Comparison of ENCODE assay signal across 8 cellular contexts in the genomic region with DNA sequence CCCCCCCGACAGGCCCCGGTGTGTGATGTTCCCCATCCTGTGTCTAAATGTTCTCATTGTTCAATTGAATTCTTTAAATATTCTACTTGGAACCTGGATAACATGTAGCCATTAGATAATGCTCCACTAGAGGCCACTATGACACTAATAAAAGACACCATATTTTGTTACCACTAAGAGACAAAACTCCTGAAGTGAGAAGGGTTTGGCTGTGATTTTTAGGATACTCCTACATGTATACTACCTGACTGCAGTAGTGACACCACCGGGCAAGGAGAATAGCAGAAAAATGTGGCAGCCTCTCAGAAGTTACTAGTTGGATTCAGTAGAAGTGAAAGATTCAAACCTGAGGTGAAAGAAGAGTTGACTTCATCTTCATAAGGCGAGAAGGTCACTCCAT. TPM values are rescaled to one million over a fixed set of nuclear protein-coding genes. Genes with fewer than 3 reads are reported as not detected.
DNase-seq lines count a peak whose midpoint lies in the region; ATAC-seq and TF ChIP-seq lines count a peak whose summit lies in the region.

No MANE protein-coding gene starts in this region.

- H3K4me1 Mint-ChIP-seq in stimulated activated naive CD8-positive, alpha-beta T cell treated with anti-CD3 and anti-CD28 coated beads, Interleukin-15, amount 100 ng/mL, for 72 hours = peaks cover 5% of the 10 kb centered on the region
- peaks cover 7% of the 10 kb centered on the region for H3K4me1 Mint-ChIP-seq in neural progenitor cell

- TF ChIP-seq CTCF in esophagus squamous epithelium (IDR thresholded peaks at IDR 0.05) (peak in 5 of 6 experiments; percentile 24 to 56 (median 35)), neural progenitor cell (IDR thresholded peaks at IDR 0.05) (peak; percentile 61)

- no peak overlapping the region for H3K4me3 ChIP-seq in esophagus squamous epithelium
- no peak overlapping the region for H3K4me3 ChIP-seq in neural progenitor cell

- H3K27me3 Mint-ChIP-seq in stimulated activated naive CD8-positive, alpha-beta T cell treated with anti-CD3 and anti-CD28 coated beads, Interleukin-15, amount 100 ng/mL, for 72 hours = no peaks in the 10 kb centered on the region
- peaks cover under 1% of the 10 kb centered on the region for H3K27me3 Mint-ChIP-seq in neural progenitor cell (ENCODE audit: insufficient read depth, low read depth)

- 30 to 57% methylated on average over 2 to 4 of the region's 4 CpGs for WGBS in esophagus squamous epithelium, 2 donors

- peak; percentile 48 for ATAC-seq in stimulated activated naive CD8-positive, alpha-beta T cell treated with anti-CD3 and anti-CD28 coated beads, Interleukin-15, amount 100 ng/mL, for 72 hours
- ATAC-seq in stimulated activated naive CD8-positive, alpha-beta T cell treated with anti-CD3 and anti-CD28 coated beads, Interleukin-15, Interleukin-2, amounts not matched to agents 100 U/mL and 50 U/mL, for 24 hours = no peak
- ATAC-seq in HG03135 (IDR thresholded peaks at IDR 0.05; ENCODE audit: unreplicated experiment) = no peak

- H3K27ac Mint-ChIP-seq in stimulated activated naive CD8-positive, alpha-beta T cell treated with anti-CD3 and anti-CD28 coated beads, Interleukin-15, amount 100 ng/mL, for 72 hours = no peak overlapping the region
- no peak overlapping the region for H3K27ac Mint-ChIP-seq in neural progenitor cell

- TF ChIP-seq POLR2A in esophagus squamous epithelium (IDR thresholded peaks at IDR 0.05) = no peak

- no peak overlapping the region for H3K9ac ChIP-seq in neural progenitor cell

- no peaks in the 10 kb centered on the region for H3K36me3 Mint-ChIP-seq in neural progenitor cell

- H3K4me2 ChIP-seq in neural progenitor cell = no peak overlapping the region

- H3K4me1 ChIP-seq in esophagus squamous epithelium (no peaks in the 10 kb centered on the region), neural progenitor cell (no peaks in the 10 kb centered on the region)

- no peaks in the 10 kb centered on the region for H3K9me3 ChIP-seq in esophagus squamous epithelium
- no peaks in the 10 kb centered on the region for H3K9me3 ChIP-seq in neural progenitor cell (ENCODE audit: low read depth)

- in situ Hi-C loops in KBM-7 (cut with MboI; ENCODE audit: low pct_unique_long_range_greater_than_20kb, low sequenced_read_pairs) = no loop called here

- H3K36me3 ChIP-seq in esophagus squamous epithelium = no peaks in the 10 kb centered on the region
- H3K36me3 ChIP-seq in neural progenitor cell = no peaks in the 10 kb centered on the region

- peak in 1 of 2 donors; percentile 5 for DNase-seq in stimulated activated naive CD8-positive, alpha-beta T cell treated with anti-CD3 and anti-CD28 coated beads, Interleukin-15, amount 100 ng/mL, for 72 hours
- no peak for DNase-seq in stimulated activated naive CD8-positive, alpha-beta T cell treated with anti-CD3 and anti-CD28 coated beads, Interleukin-15, Interleukin-2, amounts not matched to agents 100 U/mL and 50 U/mL, for 24 hours
- DNase-seq in KBM-7 (peak; percentile 57), RKO (ENCODE audit: low spot score) (peak; percentile 68), esophagus squamous epithelium (lab: John Stamatoyannopoulos, UW) (no peak), neural progenitor cell (ENCODE audit: low spot score) (peak; percentile 51)
- no peak for DNase-seq in activated CD8-positive, alpha-beta memory T cell treated with anti-CD3 and anti-CD28 coated beads, Interleukin-2, amount 50 U/mL, for 48 hours

- H2AFZ ChIP-seq in neural progenitor cell (replicated peaks) = no peak overlapping the region

- H3K79me2 ChIP-seq in neural progenitor cell (ENCODE audit: low read depth) = no peaks in the 10 kb centered on the region

- peaks cover 8% of the 10 kb centered on the region for H3F3A ChIP-seq in neural progenitor cell (ENCODE audit: low read depth)

- H3K9me3 Mint-ChIP-seq in stimulated activated naive CD8-positive, alpha-beta T cell treated with anti-CD3 and anti-CD28 coated beads, Interleukin-15, amount 100 ng/mL, for 72 hours = no peaks in the 10 kb centered on the region
- no peaks in the 10 kb centered on the region for H3K9me3 Mint-ChIP-seq in neural progenitor cell

- H3K4me3 Mint-ChIP-seq in stimulated activated naive CD8-positive, alpha-beta T cell treated with anti-CD3 and anti-CD28 coated beads, Interleukin-15, amount 100 ng/mL, for 72 hours = no peak overlapping the region
- H3K4me3 Mint-ChIP-seq in neural progenitor cell = no peak overlapping the region

- no peaks in the 10 kb centered on the region for H4K20me1 ChIP-seq in neural progenitor cell (ENCODE audit: low read depth)

- no peak overlapping the region for H3K27ac ChIP-seq in esophagus squamous epithelium
- no peak overlapping the region for H3K27ac ChIP-seq in neural progenitor cell

- intact Hi-C loops in esophagus squamous epithelium (cut with DNase I) = no loop called here

- no peaks in the 10 kb centered on the region for H3K27me3 ChIP-seq in esophagus squamous epithelium
- H3K27me3 ChIP-seq in neural progenitor cell = no peaks in the 10 kb centered on the region

RNA-seq across cellular contexts. Expression of a gene that starts 36.0 kb away (rescaled TPM):
- total RNA-seq in esophagus squamous epithelium = under 1 TPM in 2 of 4 donors, not detected in 2; 0.13 to 0.41 TPM
- total RNA-seq in neural progenitor cell (ENCODE audit: low replicate concordance) = not detected in 2 replicates

Comparison
In these comparisons a context has a peak if more than half of its experiments do, and no peak if none do; other contexts are left out.
1. DNase-seq: peak in KBM-7 (single experiment), RKO (single experiment) and neural progenitor cell (single experiment); none in stimulated activated naive CD8-positive, alpha-beta T cell treated with anti-CD3 and anti-CD28 coated beads, Interleukin-15, Interleukin-2, amounts not matched to agents 100 U/mL and 50 U/mL, for 24 hours (single experiment), esophagus squamous epithelium (single experiment) and activated CD8-positive, alpha-beta memory T cell treated with anti-CD3 and anti-CD28 coated beads, Interleukin-2, amount 50 U/mL, for 48 hours (single experiment).